Comparison of ENCODE assay signal across 24 cellular contexts in the genomic region with DNA sequence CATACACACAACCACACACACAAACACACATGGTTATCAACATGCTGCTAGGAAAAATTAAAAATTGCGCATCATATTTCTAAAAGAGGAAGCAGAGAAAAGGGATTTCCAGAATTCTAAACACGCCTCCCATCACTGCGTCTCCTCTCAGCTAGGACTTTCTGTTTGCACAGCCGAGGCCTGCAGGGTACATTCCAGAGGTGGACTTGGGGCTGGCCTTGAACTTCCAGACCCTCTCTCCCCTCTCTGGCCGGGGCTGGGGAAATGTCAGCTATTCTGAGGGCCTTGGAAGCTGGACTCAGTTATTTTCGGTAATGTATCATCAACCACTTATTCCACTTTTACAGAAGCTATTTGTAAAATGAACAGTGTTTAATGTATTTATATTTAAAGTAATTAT.
"Had no signal": no experiment of that assay in that cellular context is flagged by ENCODE, and none has a peak within 500 bp of the region (broad histone marks: within the 10 kb centered on the region; RNA-seq: fewer than 3 reads in every experiment).

No MANE protein-coding gene starts in this region.

- H3K36me3 ChIP-seq: gastrocnemius medialis, heart left ventricle, pancreas, thoracic aorta had no signal

- H3K27me3 Mint-ChIP-seq: activated naive CD4-positive, alpha-beta T cell treated with anti-CD3 and anti-CD28 coated beads, Interleukin-2, amount 50 U/mL, for 24 hours; brain; effector memory CD8-positive, alpha-beta T cell had no signal

- H3K27ac ChIP-seq: gastrocnemius medialis, pancreas, thoracic aorta, VCaP had no signal

- H3K4me3 Mint-ChIP-seq: activated CD8-positive, alpha-beta T cell treated with anti-CD3 and anti-CD28 coated beads, Interleukin-2, amount 10 ng/mL, durations not matched to agents 7 days and 5 days; activated naive CD4-positive, alpha-beta T cell treated with anti-CD3 and anti-CD28 coated beads, Interleukin-2, amount 50 U/mL, for 24 hours; activated T-helper 1 cell treated with anti-CD3 and anti-CD28 coated beads, Interleukin-12 subunit alpha, Interleukin-12 subunit beta, Interleukin-2, Interleukin-4 antibody, amounts not matched to agents 30 ng/mL and 10 ng/mL and 1 ng/mL, durations not matched to agents 14 hours and 24 hours and 36 hours; brain; effector memory CD8-positive, alpha-beta T cell; naive thymus-derived CD8-positive, alpha-beta T cell had no signal

- H3K9me3 Mint-ChIP-seq: brain had no signal

- ATAC-seq: activated CD8-positive, alpha-beta T cell treated with anti-CD3 and anti-CD28 coated beads, Interleukin-2, amount 10 ng/mL, durations not matched to agents 7 days and 5 days; effector memory CD8-positive, alpha-beta T cell; esophagus mucosa; gastrocnemius medialis; heart left ventricle; left colon; naive thymus-derived CD8-positive, alpha-beta T cell; pancreas; right cardiac atrium had no signal

- H3K4me3 ChIP-seq: gastrocnemius medialis, heart left ventricle, pancreas, thoracic aorta had no signal

- H3K4me1 ChIP-seq: gastrocnemius medialis, pancreas had no signal

- H3K27ac Mint-ChIP-seq: activated CD8-positive, alpha-beta T cell treated with anti-CD3 and anti-CD28 coated beads, Interleukin-2, amount 10 ng/mL, durations not matched to agents 7 days and 5 days; activated naive CD4-positive, alpha-beta T cell treated with anti-CD3 and anti-CD28 coated beads, Interleukin-2, amount 50 U/mL, for 24 hours; activated T-helper 1 cell treated with anti-CD3 and anti-CD28 coated beads, Interleukin-12 subunit alpha, Interleukin-12 subunit beta, Interleukin-2, Interleukin-4 antibody, amounts not matched to agents 30 ng/mL and 10 ng/mL and 1 ng/mL, durations not matched to agents 14 hours and 24 hours and 36 hours; effector memory CD8-positive, alpha-beta T cell; naive thymus-derived CD8-positive, alpha-beta T cell had no signal

- H3K9me3 ChIP-seq: gastrocnemius medialis, heart left ventricle, pancreas, thoracic aorta had no signal

- H3K36me3 Mint-ChIP-seq: activated naive CD4-positive, alpha-beta T cell treated with anti-CD3 and anti-CD28 coated beads, Interleukin-2, amount 50 U/mL, for 24 hours; brain; naive thymus-derived CD8-positive, alpha-beta T cell had no signal

- H3K4me1 Mint-ChIP-seq: activated naive CD4-positive, alpha-beta T cell treated with anti-CD3 and anti-CD28 coated beads, Interleukin-2, amount 50 U/mL, for 24 hours; naive thymus-derived CD8-positive, alpha-beta T cell had no signal

- H3K27me3 ChIP-seq: gastrocnemius medialis, heart left ventricle, pancreas had no signal

- DNase-seq: activated CD4-positive, alpha-beta T cell treated with anti-CD3 and anti-CD28 coated beads, Interleukin-2, amount 50 U/mL, for 1 hour; activated CD4-positive, CD25-positive, alpha-beta regulatory T cell treated with anti-CD3 and anti-CD28 coated beads, Interleukin-2, amount 50 U/mL, for 72 hours; activated CD8-positive, alpha-beta T cell treated with anti-CD3 and anti-CD28 coated beads, Interleukin-2, amount 10 ng/mL, durations not matched to agents 7 days and 5 days; activated gamma-delta T cell treated with Interleukin-2 at 50 U/mL for 16 hours; aorta; dermis blood vessel endothelial cell; effector memory CD8-positive, alpha-beta T cell; gastrocnemius medialis; heart left ventricle; left colon; naive thymus-derived CD8-positive, alpha-beta T cell; pancreas; right cardiac atrium; stimulated activated CD4-positive, alpha-beta T cell treated with anti-CD3 and anti-CD28 coated beads, Interleukin-2, amount 100 ng/mL, for 48 hours; stimulated activated CD8-positive, alpha-beta memory T cell treated with anti-CD3 and anti-CD28 coated beads, Interleukin-4, amount 100 ng/mL, for 48 hours; stimulated activated naive CD4-positive, alpha-beta T cell; SW 1271; T-helper 2 cell had no signal
